ENCODE assay signal across 1 cellular context in the genomic region with DNA sequence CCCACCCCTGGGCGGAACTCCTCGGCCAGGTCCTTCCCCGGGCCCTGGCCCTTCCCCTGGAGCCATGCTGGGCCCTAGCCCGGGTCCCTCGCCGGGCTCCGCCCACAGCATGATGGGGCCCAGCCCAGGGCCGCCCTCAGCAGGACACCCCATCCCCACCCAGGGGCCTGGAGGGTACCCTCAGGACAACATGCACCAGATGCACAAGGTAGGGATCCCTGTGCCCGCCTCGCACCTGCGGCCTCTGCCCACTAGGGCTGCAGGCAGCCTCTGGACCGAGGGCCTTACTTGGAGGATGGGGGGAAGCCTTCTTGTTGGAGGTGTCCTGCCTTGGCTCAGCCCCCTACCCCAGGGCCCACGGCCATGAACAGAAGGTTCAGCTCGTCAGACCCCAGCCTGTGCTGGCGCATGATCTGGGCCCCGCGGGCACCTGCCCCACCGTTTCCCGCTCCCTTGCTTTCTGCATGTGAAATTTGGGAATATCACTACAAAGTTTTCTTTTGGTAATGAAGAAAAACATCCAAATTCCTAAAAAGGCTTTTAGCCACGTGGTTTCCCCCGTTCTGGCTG.
TF ChIP-seq lines count a peak whose summit lies in the region.

No MANE protein-coding gene starts in this region.

TF ChIP-seq in HepG2, 621 proteins besides CTCF, POLR2A, EP300 and RAD21:
- TF ChIP-seq SMAD1 (CRISPR knock-in tag; IDR thresholded peaks at IDR 0.05; ENCODE audit: borderline replicate concordance, low read depth) (no peak), AGO2 (optimal IDR thresholded peaks at IDR 0.05; ENCODE audit: low read depth, low read length) (peak; percentile 21)
